Comparison of ENCODE assay signal across 2 cellular contexts in genomic region chr4:87999191-87999691, GRCh38. TPM values are rescaled to one million over a fixed set of nuclear protein-coding genes. Genes with fewer than 3 reads are reported as not detected.
"Had no signal": no experiment of that assay in that cellular context is flagged by ENCODE, and none has a peak within 500 bp of the region (broad histone marks: within the 10 kb centered on the region; RNA-seq: fewer than 3 reads in every experiment).

No MANE protein-coding gene starts in this region.

RNA-seq across cellular contexts. Expression of gene SPP1, which starts 23.7 kb away (rescaled TPM):
- total RNA-seq: natural killer cell had no signal
- polyA plus RNA-seq: immature natural killer cell had no signal
